8 cellular contexts compared by ENCODE assay signal in genomic region chr20:62924567-62925419, GRCh38. TPM values are rescaled to one million over a fixed set of nuclear protein-coding genes. Genes with fewer than 3 reads are reported as not detected.
DNase-seq lines count a peak whose midpoint lies in the region; ATAC-seq and TF ChIP-seq lines count a peak whose summit lies in the region.

No MANE protein-coding gene starts in this region.

- H3K27me3 ChIP-seq in thyroid gland = no peaks in the 10 kb centered on the region

- H3K27ac ChIP-seq in thyroid gland = peak overlapping the region; percentile 91 to 95 (median 94)

- no peak for TF ChIP-seq CTCF in thyroid gland (IDR thresholded peaks at IDR 0.05)
- no peak for TF ChIP-seq CTCF in GM13976 (IDR thresholded peaks at IDR 0.05; ENCODE audit: borderline replicate concordance, control extremely low read depth, extremely low read depth, insufficient read depth, missing control alignments)

- in situ Hi-C loops in GM13976 (cut with MboI; ENCODE audit: low sequenced_read_pairs, unreplicated experiment) = no loop called here

- peak; percentile 23 for ATAC-seq in left colon
- no peak for ATAC-seq in HG02678 (IDR thresholded peaks at IDR 0.05; ENCODE audit: unreplicated experiment)

- H3K4me3 ChIP-seq in thyroid gland (replicated peaks in 1 of 3) = peak overlapping the region in 2 of 3 donors; percentile 86 to 95

- no peaks in the 10 kb centered on the region for H3K9me3 ChIP-seq in thyroid gland

- H3K4me1 ChIP-seq in thyroid gland = peaks cover 66 to 74% of the 10 kb centered on the region in 2 donors

- intact Hi-C loops in left colon (cut with DNase I, micrococcal nuclease) = no loop called here
- intact Hi-C loops in thyroid gland (cut with DNase I) = no loop called here

- H3K36me3 ChIP-seq in thyroid gland = no peaks in the 10 kb centered on the region

- DNase-seq in ELR (ENCODE audit: low read depth) = peak; percentile 51
- peak; percentile 32 for DNase-seq in MV-4-11 (lab: John Stamatoyannopoulos, UW)
- peak; percentile 63 for DNase-seq in astrocyte of the hippocampus (ENCODE audit: low read depth, low spot score)
- peak; percentile 48 to 61 for DNase-seq in left colon
- DNase-seq in thyroid gland = no peak
- no peak for DNase-seq in NOMO-1 (lab: John Stamatoyannopoulos, UW; ENCODE audit: unreplicated experiment in 2 of 2)
- no peak for DNase-seq in GM13976 (ENCODE audit: low spot score)

- TF ChIP-seq POLR2A in thyroid gland (IDR thresholded peaks at IDR 0.05) = no peak

- WGBS in thyroid gland, 2 donors = 28 to 34% methylated on average over 15 of the region's 15 CpGs

RNA-seq across cellular contexts. Expression of gene DIDO1, which starts 1.5 kb away (rescaled TPM):
- total RNA-seq in left colon = 10 to 100 TPM; 50.5 to 55.3 TPM
- total RNA-seq in thyroid gland = 10 to 100 TPM; 67.7 to 92.9 (median 72.2) TPM

RNA-seq across cellular contexts. Expression of gene GID8, which starts 13.2 kb away (rescaled TPM):
- total RNA-seq in left colon = 10 to 100 TPM; 30.7 to 37.7 TPM
- 10 to 100 TPM; 30.3 to 38.5 (median 34.5) TPM for total RNA-seq in thyroid gland

RNA-seq across cellular contexts. Expression of gene SLC17A9, which starts 27.7 kb away (rescaled TPM):
- 10 to 100 TPM; 17.7 to 28.1 TPM for total RNA-seq in left colon
- 1 to 10 TPM in 2 of 4 donors, under 1 TPM in 2; 0.68 to 1.6 (median 1.00) TPM for total RNA-seq in thyroid gland

Comparison
In these comparisons a context has a peak if more than half of its experiments do, and no peak if none do; other contexts are left out.
1. DNase-seq: peak in ELR (single experiment), MV-4-11 (single experiment), astrocyte of the hippocampus (single experiment) and left colon (2 of 2); none in thyroid gland (0 of 2), NOMO-1 (0 of 2) and GM13976 (single experiment).
2. RNA of gene SLC17A9, which starts 27.7 kb away (total RNA-seq): 17.7 to 28.1 TPM in left colon; 0.68 to 1.6 TPM in thyroid gland; every median in the first group is over 4 times any median in the second.